In genomic region chr12:121805800-121806555, GRCh38 we compare ENCODE assay signal across 8 cellular contexts. TPM values are rescaled to one million over a fixed set of nuclear protein-coding genes. Genes with fewer than 3 reads are reported as not detected.
DNase-seq lines count a peak whose midpoint lies in the region; ATAC-seq and TF ChIP-seq lines count a peak whose summit lies in the region.

No MANE protein-coding gene starts in this region.

- H3K27ac ChIP-seq in naive thymus-derived CD4-positive, alpha-beta T cell (ENCODE audit: low read depth, low read length): peak overlapping the region; percentile 81

- H3K9me3 ChIP-seq in MG63: no peaks in the 10 kb centered on the region
- no peaks in the 10 kb centered on the region for H3K9me3 ChIP-seq in naive thymus-derived CD4-positive, alpha-beta T cell (ENCODE audit: control insufficient read depth in 2 of 3, low read length in 3 of 3)

- CTCF ChIA-PET in naive thymus-derived CD4-positive, alpha-beta T cell (lab: Charles Lee): interaction anchor here (0.6 to 13.4 kb wide), 6 partner anchors 10 to 188 kb away, joined by 3 to 609 read pairs (median 3); partner anchors contain the start of gene RHOF

- H3K4me1 Mint-ChIP-seq in naive thymus-derived CD4-positive, alpha-beta T cell: peaks cover 21 to 44% (median 24%) of the 10 kb centered on the region in 7 donors

- H3K4me3 ChIP-seq in MG63 (peak overlapping the region; percentile 64), choroid plexus epithelial cell (ENCODE audit: low read depth, low read length) (peak overlapping the region; percentile 63)
- peak overlapping the region; percentile 75 for H3K4me3 ChIP-seq in naive thymus-derived CD4-positive, alpha-beta T cell (ENCODE audit: low read length)

- POLR2A ChIA-PET in naive thymus-derived CD4-positive, alpha-beta T cell (lab: Charles Lee): interaction anchor here (0.6 to 28.5 kb wide), 12 partner anchors 10 to 1719 kb away, joined by 3 to 1941 read pairs (median 4); partner anchors contain the start of genes PSMD9, RHOF, SETD1B and TMEM120B

- intact Hi-C loops in naive thymus-derived CD4-positive, alpha-beta T cell (cut with micrococcal nuclease): loop anchor here in 1 of 2 donors (10.0 kb wide), 1 partner anchor 419 kb away; the partner anchor contains the start of gene DIABLO

- H3K4me3 Mint-ChIP-seq in naive thymus-derived CD4-positive, alpha-beta T cell: peak overlapping the region; percentile 88 to 100 (median 92)

- H3K4me1 ChIP-seq in naive thymus-derived CD4-positive, alpha-beta T cell (ENCODE audit: control insufficient read depth in 2 of 2, insufficient read depth in 2 of 2, low read length in 2 of 2): peaks cover 20 to 25% of the 10 kb centered on the region in 2 donors

- peaks cover 0 to 9% (median 0%) of the 10 kb centered on the region in 11 donors for H3K9me3 Mint-ChIP-seq in naive thymus-derived CD4-positive, alpha-beta T cell

- H3K27ac Mint-ChIP-seq in naive thymus-derived CD4-positive, alpha-beta T cell: peak overlapping the region; percentile 79 to 100 (median 93)

- H3K27me3 Mint-ChIP-seq in naive thymus-derived CD4-positive, alpha-beta T cell: no peaks in the 10 kb centered on the region

- peak; percentile 10 for ATAC-seq in naive thymus-derived CD4-positive, alpha-beta T cell
- no peak for ATAC-seq in HG03139 (IDR thresholded peaks at IDR 0.05; ENCODE audit: unreplicated experiment)

- peaks cover 46% of the 10 kb centered on the region for H3K36me3 ChIP-seq in MG63
- H3K36me3 ChIP-seq in naive thymus-derived CD4-positive, alpha-beta T cell (ENCODE audit: control insufficient read depth in 2 of 3, insufficient read depth in 3 of 3, low read length in 3 of 3): peaks cover 0 to 58% (median 3%) of the 10 kb centered on the region in 3 experiments

- peak; percentile 29 for DNase-seq in COLO668 (lab: John Stamatoyannopoulos, UW; ENCODE audit: unreplicated experiment)
- no peak for DNase-seq in MG63
- DNase-seq in choroid plexus epithelial cell (ENCODE audit: low read depth): no peak
- DNase-seq in naive thymus-derived CD4-positive, alpha-beta T cell: peak in 3 of 9 donors; percentile 44 to 50 (median 45)
- no peak for DNase-seq in NCI-H2171 treated with DMSO at 0.1 percent for 48 hours (lab: John Stamatoyannopoulos, UW)
- no peak for DNase-seq in NCI-H128 (lab: John Stamatoyannopoulos, UW; ENCODE audit: unreplicated experiment)
- DNase-seq in AG08395 (ENCODE audit: low spot score): no peak

- H3K27me3 ChIP-seq in MG63: no peaks in the 10 kb centered on the region
- H3K27me3 ChIP-seq in naive thymus-derived CD4-positive, alpha-beta T cell (ENCODE audit: control insufficient read depth in 2 of 2, insufficient read depth in 2 of 2, low read length in 2 of 2): no peaks in the 10 kb centered on the region

- TF ChIP-seq CTCF in choroid plexus epithelial cell (conservative IDR thresholded peaks at IDR 0.05; ENCODE audit: low read depth, low read length): no peak

- peaks cover 12 to 38% (median 15%) of the 10 kb centered on the region in 5 donors for H3K36me3 Mint-ChIP-seq in naive thymus-derived CD4-positive, alpha-beta T cell

RNA-seq across cellular contexts. Expression of gene SETD1B, which starts 2.2 kb away (rescaled TPM):
- total RNA-seq in MG63 (2014; rRNA removed; shearing (Covaris generic); ENCODE audit: low replicate concordance): 1.0 and 1.1 TPM in 2 replicates
- total RNA-seq in naive thymus-derived CD4-positive, alpha-beta T cell: 100 to 1,000 TPM in 1 of 5 experiments, 10 to 100 TPM in 4; 35.1 to 124 (median 79.2) TPM
- polyA plus RNA-seq in naive thymus-derived CD4-positive, alpha-beta T cell: 1 to 10 TPM; 2.1 to 4.3 TPM

RNA-seq across cellular contexts. Expression of gene RHOF, which starts 12.5 kb away (rescaled TPM):
- 0.20 and 6.3 TPM in 2 replicates for total RNA-seq in MG63 (2014; rRNA removed; shearing (Covaris generic); ENCODE audit: low replicate concordance)
- total RNA-seq in naive thymus-derived CD4-positive, alpha-beta T cell: 100 to 1,000 TPM; 121 to 164 (median 134) TPM
- polyA plus RNA-seq in naive thymus-derived CD4-positive, alpha-beta T cell: 100 to 1,000 TPM in 1 of 2 donors, 10 to 100 TPM in 1; 69.2 to 115 TPM

RNA-seq across cellular contexts. Expression of gene HPD, which starts 52.7 kb away (rescaled TPM):
- 0.56 and 3.1 TPM in 2 replicates for total RNA-seq in MG63 (2014; rRNA removed; shearing (Covaris generic); ENCODE audit: low replicate concordance)
- total RNA-seq in naive thymus-derived CD4-positive, alpha-beta T cell: not detected
- not detected for polyA plus RNA-seq in naive thymus-derived CD4-positive, alpha-beta T cell

Comparison
In these comparisons a context has a peak if more than half of its experiments do, and no peak if none do; other contexts are left out.
1. RNA of gene SETD1B, which starts 2.2 kb away (total RNA-seq): 35.1 to 124 TPM in naive thymus-derived CD4-positive, alpha-beta T cell; 1.0 to 1.1 TPM in MG63; every median in the first group is over 10 times any median in the second.
2. RNA of gene RHOF, which starts 12.5 kb away (total RNA-seq): 121 to 164 TPM in naive thymus-derived CD4-positive, alpha-beta T cell; 0.20 to 6.3 TPM in MG63; every median in the first group is over 10 times any median in the second.
3. Peak in every context shown above with its lines, with median percentiles within 50 percentile points of each other: H3K4me3 ChIP-seq.